ENCODE assay signal across 8 cellular contexts in genomic region chr14:24368562-24369252, GRCh38. TPM values are rescaled to one million over a fixed set of nuclear protein-coding genes. Genes with fewer than 3 reads are reported as not detected.
A peak's percentile ranks its signal among the peaks of the same experiment; 100 is the strongest.
DNase-seq lines count a peak whose midpoint lies in the region; FAIRE-seq and TF ChIP-seq lines count a peak whose summit lies in the region.

No MANE protein-coding gene starts in this region.

- H3K36me3 ChIP-seq in SK-N-MC (ENCODE audit: insufficient read depth, low read length) (peaks cover 16% of the 10 kb centered on the region; the same call in 1 of the 2 replicates), ectodermal cell (ENCODE audit: control insufficient read depth, insufficient read depth, low read length) (peaks cover 20% of the 10 kb centered on the region), mesendoderm (ENCODE audit: control insufficient read depth, insufficient read depth, low read length) (no peaks in the 10 kb centered on the region), tibial artery (peaks cover 4 to 20% (median 19%) of the 10 kb centered on the region in 3 donors)

- H3K9ac ChIP-seq in SK-N-MC (ENCODE audit: insufficient read length) (peak overlapping the region; percentile 78), mesendoderm (ENCODE audit: low read length) (peak overlapping the region; percentile 69)

- H3K23ac ChIP-seq in mesendoderm (ENCODE audit: low read length): peak overlapping the region; percentile 94

- H3K79me2 ChIP-seq in mesendoderm (ENCODE audit: control insufficient read depth, insufficient read depth, low read length): no peaks in the 10 kb centered on the region

- DNase-seq in AG08395 (ENCODE audit: low spot score) (peak; percentile 89), GM19239 (ENCODE audit: insufficient read length, low spot score) (peak; percentile 28), SK-N-MC (ENCODE audit: low read depth, low spot score) (no peak), mesendoderm (peak; percentile 57), tibial artery (peak; percentile 46 to 81), DMS153 treated with DMSO at 0.1 percent for 48 hours (lab: John Stamatoyannopoulos, UW; ENCODE audit: unreplicated experiment) (no peak), NCI-H774 (lab: John Stamatoyannopoulos, UW) (no peak)

- H3K79me1 ChIP-seq in mesendoderm (ENCODE audit: low read length): no peaks in the 10 kb centered on the region

- no peaks in the 10 kb centered on the region for H3K27me3 ChIP-seq in ectodermal cell (ENCODE audit: control insufficient read depth, insufficient read depth, low read length, poor library complexity, severe bottlenecking)
- H3K27me3 ChIP-seq in mesendoderm (ENCODE audit: insufficient read depth, low read length, poor library complexity): no peaks in the 10 kb centered on the region
- no peaks in the 10 kb centered on the region for H3K27me3 ChIP-seq in tibial artery

- H3K4me2 ChIP-seq in mesendoderm (ENCODE audit: low read length): peak overlapping the region; percentile 77

- no peak overlapping the region for H2BK5ac ChIP-seq in mesendoderm (ENCODE audit: low read length)

- H2BK15ac ChIP-seq in mesendoderm (replicated peaks; ENCODE audit: low read depth): no peak overlapping the region

- H3K4ac ChIP-seq in mesendoderm (ENCODE audit: low read depth, low read length): peak overlapping the region; percentile 8

- intact Hi-C loops in tibial artery (cut with DNase I; ENCODE audit: low total_unique reads): no loop called here

- H3K4me1 ChIP-seq in ectodermal cell (ENCODE audit: control insufficient read depth, insufficient read depth, low read length) (peaks cover 4% of the 10 kb centered on the region), mesendoderm (ENCODE audit: control insufficient read depth, low read depth, low read length) (peaks cover 5% of the 10 kb centered on the region), tibial artery (peaks cover 0 to 43% (median 27%) of the 10 kb centered on the region in 4 donors)

- H3K4me3 ChIP-seq in SK-N-MC (peak overlapping the region; percentile 96), ectodermal cell (ENCODE audit: insufficient read depth, low read depth, low read length) (peak overlapping the region; percentile 90), mesendoderm (ENCODE audit: low read length) (peak overlapping the region; percentile 62), tibial artery (peak overlapping the region; percentile 74 to 84)

- WGBS in ectodermal cell, 2 experiments: 0 to 1% methylated on average over 52 of the region's 52 CpGs
- no CpG with 5 or more reads among the region's 52 CpGs for WGBS in mesendoderm (ENCODE audit: extremely low coverage, insufficient coverage, low lambda C conversion rate)

- peak overlapping the region; percentile 85 for H3K18ac ChIP-seq in mesendoderm (ENCODE audit: low read length)

- TF ChIP-seq CTCF in tibial artery (IDR thresholded peaks at IDR 0.05): peak in 1 of 2 experiments; percentile 5

- no peak overlapping the region for H4K8ac ChIP-seq in mesendoderm (ENCODE audit: low read depth, low read length)

- no peak overlapping the region for H4K5ac ChIP-seq in mesendoderm (ENCODE audit: low read length)

- no peak overlapping the region for H2BK120ac ChIP-seq in mesendoderm (ENCODE audit: low read depth, low read length)

- H2AK5ac ChIP-seq in mesendoderm (ENCODE audit: low read length): no peak overlapping the region

- peak overlapping the region; percentile 81 for H3K56ac ChIP-seq in mesendoderm (ENCODE audit: low read length)

- no peak for FAIRE-seq in GM19239 (lab: Jason Lieb, UNC)

- H3K27ac ChIP-seq in SK-N-MC (peak overlapping the region; percentile 36; the same call in 1 of the 2 replicates), ectodermal cell (ENCODE audit: insufficient read depth, low read depth, low read length, poor library complexity, severe bottlenecking) (peak overlapping the region; percentile 52), mesendoderm (ENCODE audit: low read depth, low read length) (no peak overlapping the region), tibial artery (peak overlapping the region; percentile 97 to 98)

- H3K9me3 ChIP-seq in SK-N-MC (ENCODE audit: low read depth, low read length) (no peaks in the 10 kb centered on the region), ectodermal cell (ENCODE audit: control insufficient read depth, low read length) (no peaks in the 10 kb centered on the region), tibial artery (no peaks in the 10 kb centered on the region)

RNA-seq across cellular contexts. Expression of gene NFATC4, which starts 0.7 kb away (rescaled TPM):
- polyA plus RNA-seq in ectodermal cell (2013, experiment 1 of 4): 100 TPM
- 95.1 TPM for polyA plus RNA-seq in ectodermal cell (2013, experiment 2 of 4)
- polyA plus RNA-seq in ectodermal cell (2013, experiment 3 of 4): 104 TPM
- 114 TPM for polyA plus RNA-seq in ectodermal cell (2013, experiment 4 of 4)
- 5.9 TPM for polyA plus RNA-seq in mesendoderm (2013, experiment 1 of 2)
- polyA plus RNA-seq in mesendoderm (2013, experiment 2 of 2): 5.1 TPM

RNA-seq across cellular contexts. Expression of gene RIPK3, which starts 28.9 kb away (rescaled TPM):
- not detected for polyA plus RNA-seq in ectodermal cell (2013, experiment 1 of 4)
- not detected for polyA plus RNA-seq in ectodermal cell (2013, experiment 2 of 4)
- polyA plus RNA-seq in ectodermal cell (2013, experiment 3 of 4): not detected
- polyA plus RNA-seq in ectodermal cell (2013, experiment 4 of 4): not detected
- 0.04 TPM for polyA plus RNA-seq in mesendoderm (2013, experiment 1 of 2)
- 0.11 TPM for polyA plus RNA-seq in mesendoderm (2013, experiment 2 of 2)

RNA-seq across cellular contexts. Expression of gene NYNRIN, which starts 30.1 kb away (rescaled TPM):
- 26.8 TPM for polyA plus RNA-seq in ectodermal cell (2013, experiment 1 of 4)
- 37.6 TPM for polyA plus RNA-seq in ectodermal cell (2013, experiment 2 of 4)
- 23.9 TPM for polyA plus RNA-seq in ectodermal cell (2013, experiment 3 of 4)
- polyA plus RNA-seq in ectodermal cell (2013, experiment 4 of 4): 28.9 TPM
- polyA plus RNA-seq in mesendoderm (2013, experiment 1 of 2): 4.0 TPM
- 3.9 TPM for polyA plus RNA-seq in mesendoderm (2013, experiment 2 of 2)

RNA-seq across cellular contexts. Expression of gene ADCY4, which starts 33.8 kb away (rescaled TPM):
- polyA plus RNA-seq in ectodermal cell (2013, experiment 1 of 4): not detected
- not detected for polyA plus RNA-seq in ectodermal cell (2013, experiment 2 of 4)
- polyA plus RNA-seq in ectodermal cell (2013, experiment 3 of 4): 0.16 TPM
- polyA plus RNA-seq in ectodermal cell (2013, experiment 4 of 4): not detected
- 0.06 TPM for polyA plus RNA-seq in mesendoderm (2013, experiment 1 of 2)
- 0.08 TPM for polyA plus RNA-seq in mesendoderm (2013, experiment 2 of 2)

RNA-seq across cellular contexts. Expression of gene LTB4R, which starts 57.4 kb away (rescaled TPM):
- polyA plus RNA-seq in ectodermal cell (2013, experiment 1 of 4): 7.4 TPM
- polyA plus RNA-seq in ectodermal cell (2013, experiment 2 of 4): 7.6 TPM
- polyA plus RNA-seq in ectodermal cell (2013, experiment 3 of 4): 6.4 TPM
- polyA plus RNA-seq in ectodermal cell (2013, experiment 4 of 4): 7.9 TPM
- 4.5 TPM for polyA plus RNA-seq in mesendoderm (2013, experiment 1 of 2)
- polyA plus RNA-seq in mesendoderm (2013, experiment 2 of 2): 4.4 TPM

Comparison
In these comparisons a context has a peak if more than half of its experiments do, and no peak if none do; other contexts are left out.
1. DNase-seq: peak in AG08395 (single experiment), GM19239 (single experiment), mesendoderm (single experiment) and tibial artery (2 of 2); none in SK-N-MC (single experiment), DMS153 treated with DMSO at 0.1 percent for 48 hours (single experiment) and NCI-H774 (single experiment).
2. Peak in every context shown above with its lines, with median percentiles within 50 percentile points of each other: H3K4me3 ChIP-seq.